ENCODE assay signal across 8 cellular contexts in the genomic region with DNA sequence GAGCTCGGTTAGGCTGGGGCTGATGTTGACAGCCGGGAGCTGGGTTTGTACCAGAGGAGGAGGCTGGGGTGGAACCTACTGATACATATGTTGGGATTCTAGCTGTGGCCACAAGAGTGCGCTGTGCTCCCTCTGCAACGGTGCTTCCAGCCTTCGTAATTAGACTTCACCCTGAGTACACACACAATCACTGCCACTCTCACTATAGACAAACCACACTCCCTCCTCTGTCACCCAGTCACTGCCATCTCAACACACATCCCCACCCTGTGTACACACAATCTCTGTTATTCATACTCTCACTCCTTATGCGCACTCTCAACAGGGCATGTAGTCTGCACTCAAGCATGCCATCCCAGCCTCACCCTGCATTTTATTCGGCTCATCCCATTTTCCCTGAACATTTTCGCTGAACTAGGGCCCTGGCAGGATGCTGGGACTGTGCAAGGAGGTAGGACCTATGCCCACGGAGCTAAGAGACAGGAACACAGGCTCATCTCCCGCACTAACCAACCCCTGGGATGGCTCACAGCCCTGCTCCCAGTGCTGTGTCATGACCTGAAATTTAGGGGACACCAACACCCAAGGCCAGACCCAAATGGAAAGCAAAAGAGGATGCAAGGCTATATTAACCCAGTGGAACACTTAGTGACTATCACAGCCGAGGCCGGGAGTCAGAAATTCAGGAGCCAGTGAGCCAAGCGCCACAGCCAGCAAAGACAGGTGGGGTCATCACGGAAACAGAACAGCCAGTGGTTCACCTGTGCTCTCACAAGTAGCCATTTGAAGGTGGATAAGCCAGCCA. TPM values are rescaled to one million over a fixed set of nuclear protein-coding genes. Genes with fewer than 3 reads are reported as not detected.
DNase-seq lines count a peak whose midpoint lies in the region; ATAC-seq, FAIRE-seq and TF ChIP-seq lines count a peak whose summit lies in the region.

No MANE protein-coding gene starts in this region.

- no peak overlapping the region for H3K4me2 ChIP-seq in A549
- H3K4me2 ChIP-seq in astrocyte (ENCODE audit: low read length) = no peak overlapping the region
- H3K4me2 ChIP-seq in hepatocyte = no peak overlapping the region

- WGBS in A549 (ENCODE audit: missing lambda C conversion rate) = 39% methylated on average over 13 of the region's 14 CpGs
- WGBS in hepatocyte (ENCODE audit: low lambda C conversion rate, missing lambda C conversion rate) = 48% methylated on average over 14 of the region's 14 CpGs

- no peaks in the 10 kb centered on the region for H3K9me2 ChIP-seq in hepatocyte (replicated peaks; ENCODE audit: insufficient read depth)

- peak; percentile 63 to 73 for TF ChIP-seq RAD21 in A549 (conservative IDR thresholded peaks at IDR 0.05 in 1 of 2, IDR thresholded peaks at IDR 0.05 in 1 of 2)

- TF ChIP-seq CTCF in A549 (IDR thresholded peaks at IDR 0.05) (peak; percentile 71), astrocyte (IDR thresholded peaks at IDR 0.05; ENCODE audit: insufficient read depth, low read depth, low read length) (peak; percentile 72), hepatocyte (IDR thresholded peaks at IDR 0.05; ENCODE audit: poor library complexity) (peak; percentile 87), gastrocnemius medialis (IDR thresholded peaks at IDR 0.05 in 4 of 5, conservative IDR thresholded peaks at IDR 0.05 in 1 of 5) (peak; percentile 36 to 81 (median 69))

- in situ Hi-C loops in gastrocnemius medialis (cut with MboI; ENCODE audit: low sequenced_read_pairs in 4 of 4) = loop anchor here in 1 of 4 donors (5.0 kb wide), 1 partner anchor 66 kb away; no protein-coding TSS in a partner anchor

- peaks cover 15% of the 10 kb centered on the region for H3K27me3 ChIP-seq in astrocyte (ENCODE audit: insufficient read depth, low read length)
- peaks cover 16% of the 10 kb centered on the region for H3K27me3 ChIP-seq in hepatocyte
- peaks cover 11 to 17% (median 14%) of the 10 kb centered on the region in 3 donors for H3K27me3 ChIP-seq in gastrocnemius medialis

- H3K79me2 ChIP-seq in astrocyte (ENCODE audit: insufficient read depth, low read length) (no peaks in the 10 kb centered on the region), hepatocyte (no peaks in the 10 kb centered on the region)

- peaks cover 6% of the 10 kb centered on the region; the same call in 1 of the 3 replicates for H3K4me1 ChIP-seq in A549
- H3K4me1 ChIP-seq in astrocyte (ENCODE audit: insufficient read depth, low read length) = peaks cover 6% of the 10 kb centered on the region
- H3K4me1 ChIP-seq in hepatocyte (ENCODE audit: insufficient read depth) = peaks cover 7% of the 10 kb centered on the region
- H3K4me1 ChIP-seq in gastrocnemius medialis = peaks cover under 1 to 3% of the 10 kb centered on the region in 2 donors

- no peak overlapping the region for H3K9ac ChIP-seq in astrocyte (ENCODE audit: low read length)

- POLR2A ChIA-PET in A549 (lab: Yijun Ruan, JAX) = no interaction called here

- DNase-seq in A549 (ENCODE audit: low read depth in 1 of 2, low spot score in 1 of 2) (peak; percentile 52 to 58), GM19238 (ENCODE audit: insufficient read length, low spot score) (peak; percentile 67), NCI-H1930 (lab: John Stamatoyannopoulos, UW) (peak; percentile 23 to 45), astrocyte (ENCODE audit: low read depth) (peak; percentile 36), hepatocyte (ENCODE audit: low spot score) (peak; percentile 89), gastrocnemius medialis (peak in 1 of 2 donors; percentile 39)
- DNase-seq in T-helper 2 cell treated with Interferon-gamma antibody and Interleukin-4, amounts not matched to agents 5 μg/mL and 100 μg/mL, for 36 hours (ENCODE audit: low spot score) = peak; percentile 47

- H3K4me1 Mint-ChIP-seq in T-helper 2 cell treated with Interferon-gamma antibody and Interleukin-4, amounts not matched to agents 5 μg/mL and 100 μg/mL, for 36 hours (ENCODE audit: low read depth) = peaks cover 6% of the 10 kb centered on the region
- peaks cover 10% of the 10 kb centered on the region for H3K4me1 Mint-ChIP-seq in astrocyte (ENCODE audit: low read depth, unreplicated experiment)

- CTCF ChIA-PET in A549 (lab: Yijun Ruan, JAX) = interaction anchor here (0.5 to 3.8 kb wide), 16 partner anchors 8 to 186 kb away, joined by 3 to 34 read pairs (median 4); a partner anchor contains a TSS

- no peaks in the 10 kb centered on the region for H4K20me1 ChIP-seq in astrocyte (ENCODE audit: insufficient read depth, low read length)
- H4K20me1 ChIP-seq in hepatocyte (ENCODE audit: insufficient read depth, poor library complexity, severe bottlenecking) = no peaks in the 10 kb centered on the region

- TF ChIP-seq POLR2A in A549 (IDR thresholded peaks at IDR 0.05; ENCODE audit: low read length) (no peak), gastrocnemius medialis (IDR thresholded peaks at IDR 0.05) (no peak)

- H3K27ac ChIP-seq in A549 (no peak overlapping the region), astrocyte (ENCODE audit: low read depth, low read length) (no peak overlapping the region), hepatocyte (no peak overlapping the region), gastrocnemius medialis (no peak overlapping the region)

- FAIRE-seq in A549 (lab: Jason Lieb, UNC) = no peak
- peak; percentile 81 for FAIRE-seq in astrocyte (lab: Jason Lieb, UNC)

- no peak overlapping the region for H3K4me3 ChIP-seq in A549
- no peak overlapping the region for H3K4me3 ChIP-seq in astrocyte (ENCODE audit: insufficient read depth, low read depth, low read length)
- H3K4me3 ChIP-seq in hepatocyte = no peak overlapping the region
- H3K4me3 ChIP-seq in gastrocnemius medialis = no peak overlapping the region

- H2AFZ ChIP-seq in astrocyte (ENCODE audit: low read depth, low read length) (no peak overlapping the region), hepatocyte (no peak overlapping the region)

- H3K27ac Mint-ChIP-seq in T-helper 2 cell treated with Interferon-gamma antibody and Interleukin-4, amounts not matched to agents 5 μg/mL and 100 μg/mL, for 36 hours = no peak overlapping the region
- no peak overlapping the region for H3K27ac Mint-ChIP-seq in astrocyte (ENCODE audit: unreplicated experiment)

- ATAC-seq in A549 (peak; percentile 75 to 89), gastrocnemius medialis (peak; percentile 65 to 70), GM18519 (IDR thresholded peaks at IDR 0.05; ENCODE audit: low FRiP score, unreplicated experiment) (no peak)

- no peak for TF ChIP-seq EP300 in A549 (IDR thresholded peaks at IDR 0.05)

- H3K4me3 Mint-ChIP-seq in T-helper 2 cell treated with Interferon-gamma antibody and Interleukin-4, amounts not matched to agents 5 μg/mL and 100 μg/mL, for 36 hours = no peak overlapping the region
- no peak overlapping the region for H3K4me3 Mint-ChIP-seq in astrocyte (ENCODE audit: unreplicated experiment)

- H3K27me3 Mint-ChIP-seq in T-helper 2 cell treated with Interferon-gamma antibody and Interleukin-4, amounts not matched to agents 5 μg/mL and 100 μg/mL, for 36 hours (ENCODE audit: low read depth) = peaks cover 23% of the 10 kb centered on the region
- H3K27me3 Mint-ChIP-seq in astrocyte (ENCODE audit: low read depth, unreplicated experiment) = peaks cover 68% of the 10 kb centered on the region

- H3K9me3 ChIP-seq in A549 (no peaks in the 10 kb centered on the region), astrocyte (ENCODE audit: insufficient read depth, low read depth, low read length) (no peaks in the 10 kb centered on the region), hepatocyte (ENCODE audit: low read depth) (no peaks in the 10 kb centered on the region), gastrocnemius medialis (no peaks in the 10 kb centered on the region)

- no peaks in the 10 kb centered on the region for H3K36me3 Mint-ChIP-seq in T-helper 2 cell treated with Interferon-gamma antibody and Interleukin-4, amounts not matched to agents 5 μg/mL and 100 μg/mL, for 36 hours (ENCODE audit: low read depth)
- no peaks in the 10 kb centered on the region for H3K36me3 Mint-ChIP-seq in astrocyte (ENCODE audit: low read depth, unreplicated experiment)

- intact Hi-C loops in gastrocnemius medialis (cut with DNase I; ENCODE audit: low total_unique reads) = loop anchor here (2.0 to 5.0 kb wide), 2 partner anchors 66 to 81 kb away; no protein-coding TSS in a partner anchor

- no peaks in the 10 kb centered on the region for H3K9me3 Mint-ChIP-seq in T-helper 2 cell treated with Interferon-gamma antibody and Interleukin-4, amounts not matched to agents 5 μg/mL and 100 μg/mL, for 36 hours
- peaks cover 3% of the 10 kb centered on the region for H3K9me3 Mint-ChIP-seq in astrocyte (ENCODE audit: unreplicated experiment)

- no peaks in the 10 kb centered on the region for H3K36me3 ChIP-seq in astrocyte (ENCODE audit: insufficient read depth, low read length)
- no peaks in the 10 kb centered on the region for H3K36me3 ChIP-seq in hepatocyte (replicated peaks; ENCODE audit: insufficient read depth, low read depth)
- no peaks in the 10 kb centered on the region for H3K36me3 ChIP-seq in gastrocnemius medialis

RNA-seq across cellular contexts. Expression of a gene that starts 5.7 kb away (rescaled TPM):
- 0.50 and 0.81 TPM in 2 replicates for polyA plus RNA-seq in A549 (2011; rRNA removed)
- polyA plus RNA-seq in A549 (2012; cell fraction: cytosol; rRNA removed) = 0.62 and 0.71 TPM in 2 replicates
- polyA plus RNA-seq in A549 (2012; cell fraction: nucleus; rRNA removed) = 0.60 and 1.0 TPM in 2 replicates
- 0.75 to 0.84 TPM (median 0.76 TPM) in 3 replicates for polyA plus RNA-seq in A549 (2017; fragmentation: RNase III; extraction: RNeasy Plus Mini Kit Qiagen cat#74134 plus additional on column Dnase treatment)
- polyA minus RNA-seq in A549 (2011; rRNA and poly(A)+ RNA removed) = 0.88 and 1.2 TPM in 2 replicates
- 0.32 TPM in 1 of 2 replicates, not detected in the other for total RNA-seq in astrocyte
- total RNA-seq in hepatocyte = 2.8 and 3.2 TPM in 2 replicates
- 2.0 and 8.4 TPM in 2 replicates for polyA plus RNA-seq in hepatocyte
- total RNA-seq in gastrocnemius medialis = not detected

RNA-seq across cellular contexts. Expression of a gene that starts 6.1 kb away (rescaled TPM):
- polyA plus RNA-seq in A549 (2011; rRNA removed) (not detected in 2 replicates), A549 (2017; fragmentation: RNase III; extraction: RNeasy Plus Mini Kit Qiagen cat#74134 plus additional on column Dnase treatment) (not detected in 3 replicates), hepatocyte (3.7 and 7.7 TPM in 2 replicates)
- polyA plus RNA-seq in A549 (2012; cell fraction: cytosol; rRNA removed) = not detected in 2 replicates
- polyA plus RNA-seq in A549 (2012; cell fraction: nucleus; rRNA removed) = not detected in 2 replicates
- polyA minus RNA-seq in A549 (2011; rRNA and poly(A)+ RNA removed) = not detected in 2 replicates
- total RNA-seq in astrocyte (not detected in 2 replicates), hepatocyte (2.5 and 3.8 TPM in 2 replicates), gastrocnemius medialis (10 to 100 TPM; 14.4 to 41.4 (median 27.7) TPM)

RNA-seq across cellular contexts. Expression of a gene that starts 27.2 kb away (rescaled TPM):
- polyA plus RNA-seq in A549 (2011; rRNA removed) (0.07 TPM in 1 of 2 replicates, not detected in the other), A549 (2017; fragmentation: RNase III; extraction: RNeasy Plus Mini Kit Qiagen cat#74134 plus additional on column Dnase treatment) (0.04 to 0.07 TPM in 2 of 3 replicates, not detected in the other), hepatocyte (1.3 and 2.5 TPM in 2 replicates)
- 0.03 and 0.04 TPM in 2 replicates for polyA plus RNA-seq in A549 (2012; cell fraction: cytosol; rRNA removed)
- 0.05 TPM in 1 of 2 replicates, not detected in the other for polyA plus RNA-seq in A549 (2012; cell fraction: nucleus; rRNA removed)
- polyA minus RNA-seq in A549 (2011; rRNA and poly(A)+ RNA removed) = 0.12 TPM in 1 of 2 replicates, not detected in the other
- total RNA-seq in astrocyte (not detected in 2 replicates), hepatocyte (1.00 and 2.0 TPM in 2 replicates), gastrocnemius medialis (not detected)

RNA-seq across cellular contexts. Expression of a gene that starts 31.9 kb away (rescaled TPM):
- polyA plus RNA-seq in A549 (2011; rRNA removed) (0.11 and 0.16 TPM in 2 replicates), A549 (2017; fragmentation: RNase III; extraction: RNeasy Plus Mini Kit Qiagen cat#74134 plus additional on column Dnase treatment) (0.09 to 0.15 TPM in 2 of 3 replicates, not detected in the other), hepatocyte (0.85 and 1.1 TPM in 2 replicates)
- 0.04 and 0.08 TPM in 2 replicates for polyA plus RNA-seq in A549 (2012; cell fraction: cytosol; rRNA removed)
- polyA plus RNA-seq in A549 (2012; cell fraction: nucleus; rRNA removed) = 0.05 TPM in 1 of 2 replicates, not detected in the other
- not detected in 2 replicates for polyA minus RNA-seq in A549 (2011; rRNA and poly(A)+ RNA removed)
- total RNA-seq in astrocyte (not detected in 2 replicates), hepatocyte (0.76 and 0.80 TPM in 2 replicates), gastrocnemius medialis (not detected)
